In genomic region chr7:45514944-45515343, GRCh38 we compare ENCODE assay signal across 22 cellular contexts. TPM values are rescaled to one million over a fixed set of nuclear protein-coding genes. Genes with fewer than 3 reads are reported as not detected.
DNase-seq lines count a peak whose midpoint lies in the region; ATAC-seq and TF ChIP-seq lines count a peak whose summit lies in the region.
"Had no signal": no experiment of that assay in that cellular context is flagged by ENCODE, and none has a peak within 500 bp of the region (broad histone marks: within the 10 kb centered on the region; RNA-seq: fewer than 3 reads in every experiment).

No MANE protein-coding gene starts in this region.

- no peak for TF ChIP-seq POLR2A in thyroid gland (IDR thresholded peaks at IDR 0.05)

- ATAC-seq in T-helper 17 cell (no peak), HG02798 (IDR thresholded peaks at IDR 0.05; ENCODE audit: poor library complexity, unreplicated experiment) (no peak)
- ATAC-seq: CD8-positive, alpha-beta T cell had no signal

- no peaks in the 10 kb centered on the region; the same call in 1 of the 2 replicates for H3K27me3 ChIP-seq in HAP-1 (ENCODE audit: low read depth)
- H3K27me3 ChIP-seq in thyroid gland, result no peaks in the 10 kb centered on the region

- H3K9me3 ChIP-seq in HAP-1 (no peaks in the 10 kb centered on the region), T-helper 17 cell (ENCODE audit: control insufficient read depth, low read length, poor library complexity, severe bottlenecking) (no peaks in the 10 kb centered on the region), thyroid gland (no peaks in the 10 kb centered on the region)

- H3K36me3 ChIP-seq in HAP-1 (replicated peaks) (no peaks in the 10 kb centered on the region), thyroid gland (no peaks in the 10 kb centered on the region)

- H3K4me3 ChIP-seq in HAP-1, result no peak overlapping the region
- H3K4me3 ChIP-seq in thyroid gland (replicated peaks in 1 of 3), result no peak overlapping the region

- peak overlapping the region; percentile 69 for H3K27ac Mint-ChIP-seq in mesothelial cell of epicardium
- no peak overlapping the region for H3K27ac Mint-ChIP-seq in T-helper 17 cell
- H3K27ac Mint-ChIP-seq: CD8-positive, alpha-beta T cell; T-helper 2 cell treated with Interferon-gamma antibody and Interleukin-4, amounts not matched to agents 5 μg/mL and 100 μg/mL, for 36 hours had no signal

- WGBS in thyroid gland, 2 donors, result 78 to 83% methylated on average over 4 of the region's 4 CpGs

- H3K4me3 Mint-ChIP-seq in mesothelial cell of epicardium (no peak overlapping the region), T-helper 17 cell (no peak overlapping the region)
- H3K4me3 Mint-ChIP-seq: CD8-positive, alpha-beta T cell; T-helper 2 cell treated with Interferon-gamma antibody and Interleukin-4, amounts not matched to agents 5 μg/mL and 100 μg/mL, for 36 hours had no signal

- H3K27me3 Mint-ChIP-seq in mesothelial cell of epicardium (ENCODE audit: low read depth), result peaks cover 3% of the 10 kb centered on the region
- H3K27me3 Mint-ChIP-seq in T-helper 17 cell, result peaks cover 5% of the 10 kb centered on the region

- H3K4me1 Mint-ChIP-seq in mesothelial cell of epicardium (peaks cover 31% of the 10 kb centered on the region), T-helper 17 cell (no peaks in the 10 kb centered on the region)

- DNase-seq in DMS79 (lab: John Stamatoyannopoulos, UW) (peak; percentile 52), HAP-1 (ENCODE audit: low spot score in 2 of 2) (peak; percentile 63 to 74), NCI-H82 (lab: John Stamatoyannopoulos, UW) (peak; percentile 85), mesothelial cell of epicardium (ENCODE audit: low spot score in 2 of 2, unreplicated experiment in 2 of 2) (no peak), OCI-M1 (lab: John Stamatoyannopoulos, UW) (no peak), T-helper 17 cell (no peak), thyroid gland (no peak)
- DNase-seq: ACHN; C1 segment of cervical spinal cord; CD8-positive, alpha-beta T cell; DMS53; HCEC 1CT; KBM-7; MM.1S; NCI-H1048; NCI-H146; NCI-H2029; NCI-H2171 treated with DMSO at 0.1 percent for 48 hours; NCI-H524 treated with DMSO at 0.1 percent for 48 hours; Right ventricle myocardium superior had no signal

- intact Hi-C loops in thyroid gland (cut with DNase I), result no loop called here

- H3K9me3 Mint-ChIP-seq in mesothelial cell of epicardium, result peaks cover 23% of the 10 kb centered on the region

- no peak for TF ChIP-seq CTCF in mesothelial cell of epicardium (IDR thresholded peaks at IDR 0.05; ENCODE audit: unreplicated experiment)
- TF ChIP-seq CTCF in thyroid gland (IDR thresholded peaks at IDR 0.05), result no peak

- in situ Hi-C loops in HAP-1 (cut with MboI; ENCODE audit: low sequenced_read_pairs), result no loop called here

- peaks cover 8% of the 10 kb centered on the region for H3K4me1 ChIP-seq in HAP-1
- H3K4me1 ChIP-seq in thyroid gland, result no peaks in the 10 kb centered on the region

- H3K36me3 Mint-ChIP-seq in mesothelial cell of epicardium (no peaks in the 10 kb centered on the region), T-helper 17 cell (ENCODE audit: low read depth) (no peaks in the 10 kb centered on the region)
- H3K36me3 Mint-ChIP-seq: CD8-positive, alpha-beta T cell had no signal

- no peak overlapping the region for H3K27ac ChIP-seq in thyroid gland

RNA-seq across cellular contexts. Expression of gene ADCY1, which starts 59.2 kb away (rescaled TPM):
- total RNA-seq in mesothelial cell of epicardium, result 3.1 to 4.7 TPM (median 4.5 TPM) in 3 replicates
- not detected for total RNA-seq in T-helper 17 cell
- 10 to 100 TPM in 1 of 4 donors, 1 to 10 TPM in 3; 5.8 to 11.6 (median 7.7) TPM for total RNA-seq in thyroid gland
- total RNA-seq: CD8-positive, alpha-beta T cell had no signal

Comparison
In these comparisons a context has a peak if more than half of its experiments do, and no peak if none do; other contexts are left out.
1. DNase-seq: peak in DMS79 (single experiment), HAP-1 (2 of 2) and NCI-H82 (single experiment); none in mesothelial cell of epicardium (0 of 2), OCI-M1 (single experiment), T-helper 17 cell (0 of 3) and thyroid gland (0 of 2).